ENCODE assay signal across 8 cellular contexts in the genomic region with DNA sequence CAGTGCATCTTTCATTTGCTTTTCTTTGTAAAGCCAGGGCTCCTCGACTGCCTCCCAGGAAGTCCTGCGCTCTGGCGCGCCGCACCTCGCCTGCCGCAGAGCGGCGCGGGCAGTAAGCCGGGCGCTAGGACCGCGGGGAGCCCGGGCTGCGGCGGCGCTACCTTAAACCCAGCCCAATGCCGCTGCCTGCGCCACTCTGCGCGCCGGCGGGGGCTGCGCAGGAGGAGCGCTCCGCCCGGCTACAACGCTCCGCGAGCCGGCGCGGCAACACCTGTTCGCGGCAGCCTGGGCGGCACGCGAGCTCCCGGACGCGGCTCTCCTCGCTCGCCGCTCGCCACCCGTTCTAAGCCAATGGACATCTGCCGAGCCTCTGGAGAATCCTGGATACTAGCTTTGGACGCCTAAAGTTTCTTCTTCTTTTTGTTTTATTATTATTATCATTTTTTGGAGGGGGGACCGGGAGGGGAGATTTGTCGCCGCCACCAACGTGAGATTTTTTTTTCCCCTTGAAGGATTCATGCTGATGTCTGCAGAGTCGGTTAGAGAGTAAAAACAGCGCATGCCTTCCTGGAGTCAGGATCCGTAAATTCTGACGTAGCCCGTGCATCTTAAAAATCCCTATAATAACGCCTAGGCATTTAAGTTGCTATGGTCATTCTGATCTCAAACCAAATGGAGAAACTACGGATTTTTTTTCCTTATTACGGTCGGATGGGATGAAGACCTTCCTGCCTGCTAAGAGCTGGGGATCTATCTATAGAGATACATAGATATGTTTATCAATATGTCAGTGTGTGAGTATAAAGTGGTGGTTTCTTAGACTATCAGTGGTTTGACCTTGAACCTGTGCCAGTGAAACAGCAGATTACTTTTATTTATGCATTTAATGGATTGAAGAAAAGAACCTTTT. TPM values are rescaled to one million over a fixed set of nuclear protein-coding genes. Genes with fewer than 3 reads are reported as not detected.
DNase-seq lines count a peak whose midpoint lies in the region; ATAC-seq and TF ChIP-seq lines count a peak whose summit lies in the region.

A gene (plus strand): TSS at position 191 of the 910 bp plus-strand sequence. CDS start 840 bp downstream, outside the sequence.

- H3K27ac ChIP-seq in RWPE2 (ENCODE audit: poor library complexity, severe bottlenecking) (no peak within 1 kb of the TSS), thyroid gland (no peak within 1 kb of the TSS)

- H3K4me1 ChIP-seq in RWPE2 (ENCODE audit: insufficient read depth, poor library complexity, severe bottlenecking) (peaks cover 4% of the 10 kb centered on the region), thyroid gland (peaks cover 26 to 41% of the 10 kb centered on the region in 2 donors)

- H3K9me3 ChIP-seq in RWPE2 (ENCODE audit: severe bottlenecking) (no peaks in the 10 kb centered on the region), thyroid gland (no peaks in the 10 kb centered on the region)

- 0 to 1% methylated on average over 53 to 55 of the region's 62 CpGs for WGBS in thyroid gland, 2 donors

- peak within 1 kb of the TSS; percentile 84 for H3K4me3 ChIP-seq in Jurkat, Clone E6-1 (ENCODE audit: low read length)
- H3K4me3 ChIP-seq in RWPE2 (ENCODE audit: severe bottlenecking) (peak within 1 kb of the TSS; percentile 34), thyroid gland (replicated peaks in 1 of 3) (peak within 1 kb of the TSS; percentile 3 to 54 (median 50))

- H3K27me3 ChIP-seq in RWPE2 (ENCODE audit: insufficient read depth, poor library complexity, severe bottlenecking) (peaks cover 54% of the 10 kb centered on the region), thyroid gland (no peaks in the 10 kb centered on the region)

- intact Hi-C loops in thyroid gland (cut with DNase I) = no loop called here

- TF ChIP-seq CTCF in RWPE2 (IDR thresholded peaks at IDR 0.05; ENCODE audit: poor library complexity, severe bottlenecking) (peak; percentile 6), omental fat pad (IDR thresholded peaks at IDR 0.05) (no peak), thyroid gland (IDR thresholded peaks at IDR 0.05) (peak in 1 of 6 experiments; percentile 17)

- H3K36me3 ChIP-seq in RWPE2 (ENCODE audit: low read depth) = no peaks in the 10 kb centered on the region
- no peaks in the 10 kb centered on the region for H3K36me3 ChIP-seq in thyroid gland

- DNase-seq in EL = peak; percentile 70
- peak; percentile 88 for DNase-seq in Jurkat, Clone E6-1 (ENCODE audit: low read depth, low spot score)
- DNase-seq in RWPE2 (ENCODE audit: low spot score) = no peak
- DNase-seq in activated naive CD4-positive, alpha-beta T cell (lab: John Stamatoyannopoulos, UW) = peak; percentile 34 to 76 (median 53)
- DNase-seq in globus pallidus (ENCODE audit: low spot score) = peak; percentile 64
- no peak for DNase-seq in omental fat pad (ENCODE audit: low spot score)
- DNase-seq in thyroid gland = peak; percentile 79 to 83

- ATAC-seq in GM21576 (IDR thresholded peaks at IDR 0.05; ENCODE audit: unreplicated experiment) (peak; percentile 80), RWPE2 (ENCODE audit: low read depth) (peak; percentile 84), omental fat pad (ENCODE audit: low FRiP score) (peak; percentile 65)

- TF ChIP-seq POLR2A in thyroid gland (IDR thresholded peaks at IDR 0.05) = peak in 1 of 2 donors; percentile 66

RNA-seq across cellular contexts. Expression of the gene that starts here (rescaled TPM):
- polyA plus RNA-seq in Jurkat, Clone E6-1 (2012; ENCODE audit: insufficient read depth, insufficient read length) = 5.8 TPM
- 1 to 10 TPM in 2 of 4 donors, under 1 TPM in 2; 0.16 to 5.3 (median 1.6) TPM for total RNA-seq in omental fat pad
- under 1 TPM; 0.11 to 0.46 (median 0.14) TPM for total RNA-seq in thyroid gland

Comparison
In these comparisons a context has a peak if more than half of its experiments do, and no peak if none do; other contexts are left out.
1. Peak in DNase-seq and H3K4me3 ChIP-seq in thyroid gland; RNA of the gene not detected or under 1 TPM.
2. DNase-seq: peak in EL (single experiment), Jurkat, Clone E6-1 (single experiment), activated naive CD4-positive, alpha-beta T cell (4 of 4) and globus pallidus (single experiment); none in RWPE2 (single experiment) and omental fat pad (single experiment).
3. H3K4me3 ChIP-seq: peak in every context shown above with its lines; median percentile 84 in Jurkat, Clone E6-1; 50 in thyroid gland; 34 in RWPE2.
4. Peak in every context shown above with its lines, with median percentiles within 50 percentile points of each other: ATAC-seq.